In genomic region chr9:107631788-107632187, GRCh38 we compare ENCODE assay signal across 1 cellular context.
TF ChIP-seq lines count a peak whose summit lies in the region.

No MANE protein-coding gene starts in this region.

TF ChIP-seq in GM23338, 12 proteins besides CTCF, POLR2A, EP300 and RAD21 (continued from another document):
- TF ChIP-seq ZNF462 (CRISPR knock-in tag; IDR thresholded peaks at IDR 0.05) (no peak), EZH2phosphoT487 (IDR thresholded peaks at IDR 0.05; ENCODE audit: unreplicated experiment) (no peak), ZNF331 (CRISPR knock-in tag; IDR thresholded peaks at IDR 0.05; ENCODE audit: low read depth) (no peak), ZNF114 (CRISPR knock-in tag; IDR thresholded peaks at IDR 0.05) (no peak)
